In genomic region chr2:172442072-172442895, GRCh38 we compare ENCODE assay signal across 8 cellular contexts. TPM values are rescaled to one million over a fixed set of nuclear protein-coding genes. Genes with fewer than 3 reads are reported as not detected.
DNase-seq lines count a peak whose midpoint lies in the region; ATAC-seq, FAIRE-seq and TF ChIP-seq lines count a peak whose summit lies in the region.

No MANE protein-coding gene starts in this region.

- ATAC-seq in RWPE2 (ENCODE audit: low read depth), result peak; percentile 85
- no peak for ATAC-seq in K562
- ATAC-seq in GM19023 (IDR thresholded peaks at IDR 0.05; ENCODE audit: unreplicated experiment), result no peak
- ATAC-seq in HG03139 (IDR thresholded peaks at IDR 0.05; ENCODE audit: unreplicated experiment), result no peak
- ATAC-seq in GM18505 (IDR thresholded peaks at IDR 0.05; ENCODE audit: unreplicated experiment), result no peak

- no peak for TF ChIP-seq POLR2A in H54 (IDR thresholded peaks at IDR 0.05; ENCODE audit: low read depth, low read length)
- no peak for TF ChIP-seq POLR2A in K562 (conservative IDR thresholded peaks at IDR 0.05)
- no peak for TF ChIP-seq POLR2A in GM18505 (IDR thresholded peaks at IDR 0.05; ENCODE audit: borderline replicate concordance, extremely low read depth, insufficient read depth, insufficient read length)

- TF ChIP-seq CTCF in RWPE2 (IDR thresholded peaks at IDR 0.05; ENCODE audit: poor library complexity, severe bottlenecking) (no peak), K562 (IDR thresholded peaks at IDR 0.05 in 2 of 3, conservative IDR thresholded peaks at IDR 0.05 in 1 of 3; ENCODE audit: insufficient read depth in 2 of 3, low read depth in 1 of 3, low read length in 3 of 3) (no peak)

- H3K9me1 ChIP-seq in K562 (ENCODE audit: control insufficient read depth, insufficient read depth, low read length), result no peaks in the 10 kb centered on the region

- in situ Hi-C loops in K562 (cut with MboI), result no loop called here

- FAIRE-seq in H54 (lab: Jason Lieb, UNC), result peak; percentile 96
- no peak for FAIRE-seq in K562 (lab: Jason Lieb, UNC)

- no peak overlapping the region for H3K4me2 ChIP-seq in K562 (ENCODE audit: insufficient read depth, low read length)

- no peaks in the 10 kb centered on the region for H4K20me1 ChIP-seq in K562 (replicated peaks; ENCODE audit: control insufficient read depth, insufficient read depth, low read length)

- 1% methylated on average over 10 of the region's 10 CpGs for WGBS in K562 (ENCODE audit: insufficient coverage, low coverage, missing lambda C conversion rate)

- CTCF ChIA-PET in K562 (lab: Yijun Ruan, JAX; ENCODE audit: low intra/inter-chr PET ratio), result no interaction called here

- H3K79me2 ChIP-seq in K562 (ENCODE audit: control insufficient read depth, insufficient read depth, low read length), result no peaks in the 10 kb centered on the region

- H3K36me3 ChIP-seq in RWPE2 (ENCODE audit: low read depth) (peaks cover 5% of the 10 kb centered on the region), K562 (ENCODE audit: control insufficient read depth, insufficient read depth, low read length) (no peaks in the 10 kb centered on the region), mucosa of stomach (ENCODE audit: control insufficient read depth, insufficient read depth, low read length) (no peaks in the 10 kb centered on the region)

- peak overlapping the region; percentile 98 for H3K27ac ChIP-seq in RWPE2 (ENCODE audit: poor library complexity, severe bottlenecking)
- no peak overlapping the region for H3K27ac ChIP-seq in K562 (ENCODE audit: extremely low read depth, low read depth, low read length)

- H3K27me3 ChIP-seq in RWPE2 (ENCODE audit: insufficient read depth, poor library complexity, severe bottlenecking), result no peaks in the 10 kb centered on the region
- peaks cover 13 to 27% of the 10 kb centered on the region in 2 experiments; a peak in 4 of 5 replicates for H3K27me3 ChIP-seq in K562 (ENCODE audit: control insufficient read depth in 2 of 2, insufficient read depth in 2 of 2, low read length in 2 of 2)
- H3K27me3 ChIP-seq in mucosa of stomach (ENCODE audit: control insufficient read depth, insufficient read depth, low read length), result no peaks in the 10 kb centered on the region

- POLR2A ChIA-PET in K562 (lab: Yijun Ruan, JAX), result interaction anchor here (0.8 to 1.1 kb wide), 2 partner anchors 9 to 10 kb away, joined by 4 to 5 read pairs; no protein-coding TSS in a partner anchor

- DNase-seq in H54 (ENCODE audit: insufficient read length, low spot score), result peak; percentile 62
- peak; percentile 99 for DNase-seq in RWPE2 (ENCODE audit: low spot score)
- no peak for DNase-seq in K562 (ENCODE audit: extremely low read depth in 1 of 4, low spot score in 3 of 4)
- no peak for DNase-seq in NCI-H1048 (lab: John Stamatoyannopoulos, UW)

- no peak for TF ChIP-seq EP300 in K562 (IDR thresholded peaks at IDR 0.05; ENCODE audit: low read length)

- H3K9ac ChIP-seq in K562 (ENCODE audit: insufficient read depth in 1 of 2, low read depth in 2 of 2, low read length in 2 of 2), result no peak overlapping the region
- H3K9ac ChIP-seq in mucosa of stomach (ENCODE audit: low read length), result peak overlapping the region; percentile 59

- no peak for TF ChIP-seq RAD21 in K562 (CRISPR knock-in tag; conservative IDR thresholded peaks at IDR 0.05 in 1 of 2, IDR thresholded peaks at IDR 0.05 in 1 of 2)

- H3K4me1 ChIP-seq in RWPE2 (ENCODE audit: insufficient read depth, poor library complexity, severe bottlenecking), result peaks cover 77% of the 10 kb centered on the region
- no peaks in the 10 kb centered on the region for H3K4me1 ChIP-seq in K562 (replicated peaks in 1 of 2; ENCODE audit: control insufficient read depth in 2 of 2, insufficient read depth in 2 of 2, low read length in 2 of 2)
- peaks cover 73% of the 10 kb centered on the region for H3K4me1 ChIP-seq in mucosa of stomach (ENCODE audit: control insufficient read depth, insufficient read depth, low read length)

- intact Hi-C loops in K562 (cut with micrococcal nuclease), result no loop called here

- H3K9me3 ChIP-seq in RWPE2 (ENCODE audit: severe bottlenecking), result no peaks in the 10 kb centered on the region
- no peaks in the 10 kb centered on the region for H3K9me3 ChIP-seq in K562 (replicated peaks; ENCODE audit: control insufficient read depth, insufficient read depth, low read depth, low read length)
- no peaks in the 10 kb centered on the region for H3K9me3 ChIP-seq in mucosa of stomach (ENCODE audit: control insufficient read depth, low read length)

- BruUV-seq in K562 (replicated peaks; lab: Mats Ljungman, UMichigan), result no TSS peak

- no peak overlapping the region for H3K4me3 ChIP-seq in RWPE2 (ENCODE audit: severe bottlenecking)
- no peak overlapping the region for H3K4me3 ChIP-seq in K562
- H3K4me3 ChIP-seq in mucosa of stomach (ENCODE audit: low read length), result no peak overlapping the region

- no peak overlapping the region for H2AFZ ChIP-seq in K562 (ENCODE audit: low read depth, low read length)

TF ChIP-seq in K562, 482 proteins besides CTCF, POLR2A, EP300 and RAD21:
- TF ChIP-seq MYBL2 (IDR thresholded peaks at IDR 0.05; ENCODE audit: low read depth) (no peak), MYBL2 (CRISPR knock-in tag; IDR thresholded peaks at IDR 0.05; ENCODE audit: borderline replicate concordance) (no peak), FOSL1 (tag; conservative IDR thresholded peaks at IDR 0.05) (peak; percentile 48; the same call in 1 of the 2 replicates), KAT7 (CRISPR knock-in tag; IDR thresholded peaks at IDR 0.05; ENCODE audit: borderline replicate concordance) (no peak)

RNA-seq across cellular contexts. Expression of gene ITGA6, which starts 14.9 kb away (rescaled TPM):
- total RNA-seq in K562 (2011; cell fraction: chromatin; rRNA removed; ENCODE audit: low replicate concordance), result not detected in 2 replicates
- 0.13 TPM in 1 of 2 replicates, not detected in the other for total RNA-seq in K562 (2011; cell fraction: nucleolus; rRNA removed)
- total RNA-seq in K562 (2011; cell fraction: nucleoplasm; rRNA removed), result not detected in 2 replicates
- total RNA-seq in K562 (2014; rRNA removed) (0.33 TPM in 1 of 2 replicates, not detected in the other), K562 (2014; rRNA removed; fragmentation: Illumina TruSeq; extraction: Trizol) (not detected in 2 replicates), K562 (2015; rRNA removed; fragmentation: Illumina TruSeq; extraction: Trizol) (0.07 TPM in 1 of 2 replicates, not detected in the other), K562 (2021) (0.29 and 0.40 TPM in 2 replicates)
- polyA plus RNA-seq in K562 (2011; rRNA removed) (0.01 TPM in 1 of 2 replicates, not detected in the other), K562 (2014; fragmentation: Illumina TruSeq; extraction: Trizol) (not detected in 2 replicates), K562 (2014; fragmentation: Nextera tagmentation; extraction: Ambion mirVana) (under 1 TPM in 1 of 2 experiments, not detected in 1; 0.03 TPM), K562 (2014; rRNA removed) (not detected in 2 replicates)
- 0.03 TPM in 1 of 2 replicates, not detected in the other for polyA plus RNA-seq in K562 (2011; cell fraction: cytosol; rRNA removed)
- polyA plus RNA-seq in K562 (2011; cell fraction: nucleus; rRNA removed), result 0.10 TPM in 1 of 2 replicates, not detected in the other
- polyA plus RNA-seq in K562 (2012), result 0.05 and 0.22 TPM in 2 replicates
- 0.09 TPM in 1 of 2 replicates, not detected in the other for polyA minus RNA-seq in K562 (2011; rRNA and poly(A)+ RNA removed)
- 1.1 TPM in 1 of 2 replicates, not detected in the other for polyA minus RNA-seq in K562 (2011; cell fraction: cytosol; rRNA and poly(A)+ RNA removed)
- polyA minus RNA-seq in K562 (2011; cell fraction: nucleus; rRNA and poly(A)+ RNA removed), result 0.81 TPM in 1 of 2 replicates, not detected in the other

Comparison
In these comparisons a context has a peak if more than half of its experiments do, and no peak if none do; other contexts are left out.
1. DNase-seq: peak in H54 (single experiment) and RWPE2 (single experiment); none in K562 (0 of 4) and NCI-H1048 (single experiment).